1 cellular context compared by ENCODE assay signal in the genomic region with DNA sequence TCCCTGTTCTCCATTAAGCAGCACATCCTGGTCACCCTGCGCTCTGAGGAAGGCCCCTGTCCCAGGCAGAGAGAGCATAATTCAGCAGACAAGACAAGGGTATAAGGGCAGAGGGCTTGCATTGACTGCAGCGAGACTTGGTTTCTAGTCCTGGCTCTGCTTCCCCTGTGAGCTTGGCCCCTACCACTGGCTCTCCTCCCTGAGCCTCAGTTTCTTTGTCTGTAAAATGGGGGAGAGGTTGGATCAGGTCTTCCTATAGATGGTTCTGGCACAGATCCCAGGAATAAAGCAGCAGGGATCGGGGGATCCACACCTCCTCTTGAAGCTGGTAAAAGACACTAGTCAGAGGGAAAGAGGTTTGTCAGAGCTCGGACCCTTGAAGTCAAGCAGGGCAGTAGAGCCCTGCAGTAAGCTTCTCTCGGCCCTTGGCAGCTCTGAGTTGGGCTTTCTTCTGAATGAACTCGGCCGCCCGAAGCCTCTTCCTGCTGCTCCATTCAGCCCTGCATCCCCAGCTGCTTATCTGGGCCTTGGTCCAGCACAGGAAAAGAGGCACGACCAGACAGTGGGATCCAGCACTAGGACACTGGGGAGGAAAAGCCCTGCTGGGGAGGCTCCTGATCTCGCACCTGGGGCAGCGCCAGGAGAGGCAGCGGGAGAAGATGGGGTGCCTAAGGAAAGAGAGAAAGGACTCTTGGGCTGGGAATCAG.
TF ChIP-seq lines count a peak whose summit lies in the region.

No MANE protein-coding gene starts in this region.

TF ChIP-seq in K562, 482 proteins besides CTCF, POLR2A, EP300 and RAD21 (continued from another document):
- TF ChIP-seq, protein P1, sequence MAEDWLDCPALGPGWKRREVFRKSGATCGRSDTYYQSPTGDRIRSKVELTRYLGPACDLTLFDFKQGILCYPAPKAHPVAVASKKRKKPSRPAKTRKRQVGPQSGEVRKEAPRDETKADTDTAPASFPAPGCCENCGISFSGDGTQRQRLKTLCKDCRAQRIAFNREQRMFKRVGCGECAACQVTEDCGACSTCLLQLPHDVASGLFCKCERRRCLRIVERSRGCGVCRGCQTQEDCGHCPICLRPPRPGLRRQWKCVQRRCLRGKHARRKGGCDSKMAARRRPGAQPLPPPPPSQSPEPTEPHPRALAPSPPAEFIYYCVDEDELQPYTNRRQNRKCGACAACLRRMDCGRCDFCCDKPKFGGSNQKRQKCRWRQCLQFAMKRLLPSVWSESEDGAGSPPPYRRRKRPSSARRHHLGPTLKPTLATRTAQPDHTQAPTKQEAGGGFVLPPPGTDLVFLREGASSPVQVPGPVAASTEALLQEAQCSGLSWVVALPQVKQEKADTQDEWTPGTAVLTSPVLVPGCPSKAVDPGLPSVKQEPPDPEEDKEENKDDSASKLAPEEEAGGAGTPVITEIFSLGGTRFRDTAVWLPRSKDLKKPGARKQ (CRISPR knock-in tag; IDR thresholded peaks at IDR 0.05) = no peak
- TF ChIP-seq RBM25 (IDR thresholded peaks at IDR 0.05; ENCODE audit: low read depth, low read length, severe bottlenecking) = peak; percentile 96
- TF ChIP-seq BCOR (IDR thresholded peaks at IDR 0.05) = peak; percentile 92
- TF ChIP-seq ZNF274 (IDR thresholded peaks at IDR 0.05; ENCODE audit: borderline replicate concordance, low read depth, low read length) = no peak
- no peak for TF ChIP-seq SMC3 (conservative IDR thresholded peaks at IDR 0.05; ENCODE audit: insufficient read depth, low read depth, low read length)
- no peak for TF ChIP-seq ARHGAP35 (IDR thresholded peaks at IDR 0.05; ENCODE audit: partially characterized antibody)
- no peak for TF ChIP-seq MECOM (CRISPR knock-in tag; IDR thresholded peaks at IDR 0.05)
- TF ChIP-seq, protein P2, sequence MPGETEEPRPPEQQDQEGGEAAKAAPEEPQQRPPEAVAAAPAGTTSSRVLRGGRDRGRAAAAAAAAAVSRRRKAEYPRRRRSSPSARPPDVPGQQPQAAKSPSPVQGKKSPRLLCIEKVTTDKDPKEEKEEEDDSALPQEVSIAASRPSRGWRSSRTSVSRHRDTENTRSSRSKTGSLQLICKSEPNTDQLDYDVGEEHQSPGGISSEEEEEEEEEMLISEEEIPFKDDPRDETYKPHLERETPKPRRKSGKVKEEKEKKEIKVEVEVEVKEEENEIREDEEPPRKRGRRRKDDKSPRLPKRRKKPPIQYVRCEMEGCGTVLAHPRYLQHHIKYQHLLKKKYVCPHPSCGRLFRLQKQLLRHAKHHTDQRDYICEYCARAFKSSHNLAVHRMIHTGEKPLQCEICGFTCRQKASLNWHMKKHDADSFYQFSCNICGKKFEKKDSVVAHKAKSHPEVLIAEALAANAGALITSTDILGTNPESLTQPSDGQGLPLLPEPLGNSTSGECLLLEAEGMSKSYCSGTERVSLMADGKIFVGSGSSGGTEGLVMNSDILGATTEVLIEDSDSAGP (CRISPR knock-in tag; IDR thresholded peaks at IDR 0.05) = no peak
- TF ChIP-seq BRD9 (IDR thresholded peaks at IDR 0.05; ENCODE audit: low read depth, partially characterized antibody) = no peak
- TF ChIP-seq, protein P3, sequence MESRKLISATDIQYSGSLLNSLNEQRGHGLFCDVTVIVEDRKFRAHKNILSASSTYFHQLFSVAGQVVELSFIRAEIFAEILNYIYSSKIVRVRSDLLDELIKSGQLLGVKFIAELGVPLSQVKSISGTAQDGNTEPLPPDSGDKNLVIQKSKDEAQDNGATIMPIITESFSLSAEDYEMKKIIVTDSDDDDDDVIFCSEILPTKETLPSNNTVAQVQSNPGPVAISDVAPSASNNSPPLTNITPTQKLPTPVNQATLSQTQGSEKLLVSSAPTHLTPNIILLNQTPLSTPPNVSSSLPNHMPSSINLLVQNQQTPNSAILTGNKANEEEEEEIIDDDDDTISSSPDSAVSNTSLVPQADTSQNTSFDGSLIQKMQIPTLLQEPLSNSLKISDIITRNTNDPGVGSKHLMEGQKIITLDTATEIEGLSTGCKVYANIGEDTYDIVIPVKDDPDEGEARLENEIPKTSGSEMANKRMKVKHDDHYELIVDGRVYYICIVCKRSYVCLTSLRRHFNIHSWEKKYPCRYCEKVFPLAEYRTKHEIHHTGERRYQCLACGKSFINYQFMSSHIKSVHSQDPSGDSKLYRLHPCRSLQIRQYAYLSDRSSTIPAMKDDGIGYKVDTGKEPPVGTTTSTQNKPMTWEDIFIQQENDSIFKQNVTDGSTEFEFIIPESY (CRISPR knock-in tag; IDR thresholded peaks at IDR 0.05) = no peak
